Comparison of ENCODE assay signal across 20 cellular contexts in genomic region chr6:30564114-30564513, GRCh38.
"Had no signal": no experiment of that assay in that cellular context is flagged by ENCODE, and none has a peak within 500 bp of the region (broad histone marks: within the 10 kb centered on the region; RNA-seq: fewer than 3 reads in every experiment).

No MANE protein-coding gene starts in this region.

- H3K9me3 ChIP-seq: ascending aorta, colonic mucosa, suprapubic skin, transverse colon, uterus had no signal

- H3K27ac ChIP-seq: ascending aorta, colonic mucosa, suprapubic skin, transverse colon, uterus had no signal

- H3K9me3 Mint-ChIP-seq: central memory CD8-positive, alpha-beta T cell; nephron; stimulated activated naive CD8-positive, alpha-beta T cell treated with anti-CD3 and anti-CD28 coated beads, Interleukin-15, amount 100 ng/mL, for 72 hours had no signal

- FAIRE-seq: frontal cortex, TTC549 had no signal

- H3K4me1 ChIP-seq: ascending aorta, colonic mucosa, suprapubic skin, uterus had no signal

- ATAC-seq: stimulated activated naive CD8-positive, alpha-beta T cell treated with anti-CD3 and anti-CD28 coated beads, Interleukin-15, amount 100 ng/mL, for 72 hours had no signal

- H3K36me3 ChIP-seq: colonic mucosa, uterus had no signal

- H3K27ac Mint-ChIP-seq: nephron, progenitor cell of endocrine pancreas had no signal

- H3K27me3 Mint-ChIP-seq: central memory CD8-positive, alpha-beta T cell; progenitor cell of endocrine pancreas; stimulated activated naive CD8-positive, alpha-beta T cell treated with anti-CD3 and anti-CD28 coated beads, Interleukin-15, amount 100 ng/mL, for 72 hours had no signal

- H3K4me3 ChIP-seq: ascending aorta, colonic mucosa, lung, suprapubic skin, transverse colon, uterus had no signal

- DNase-seq: activated CD4-positive, alpha-beta T cell treated with anti-CD3 and anti-CD28 coated beads for 48 hours; activated CD8-positive, alpha-beta memory T cell treated with anti-CD3 and anti-CD28 coated beads for 24 hours; activated CD8-positive, alpha-beta memory T cell treated with anti-CD3 and anti-CD28 coated beads, Interleukin-2, amount 50 U/mL, for 48 hours; colonic mucosa; hypothalamus; islet precursor cell; occipital lobe; stimulated activated CD4-positive, alpha-beta T cell treated with anti-CD3 and anti-CD28 coated beads, Interleukin-12 subunit alpha, Interleukin-12 subunit beta, amount 100 ng/mL, for 4 hours; stimulated activated CD4-positive, alpha-beta T cell treated with anti-CD3 and anti-CD28 coated beads, Interleukin-2, amount 100 ng/mL, for 24 hours; stimulated activated naive CD8-positive, alpha-beta T cell treated with anti-CD3 and anti-CD28 coated beads, Interleukin-15, amount 100 ng/mL, for 72 hours; transverse colon; uterus had no signal

- H3K27me3 ChIP-seq: ascending aorta, colonic mucosa, suprapubic skin, transverse colon, uterus had no signal

- H3K4me3 Mint-ChIP-seq: central memory CD8-positive, alpha-beta T cell; nephron; stimulated activated naive CD8-positive, alpha-beta T cell treated with anti-CD3 and anti-CD28 coated beads, Interleukin-15, amount 100 ng/mL, for 72 hours had no signal
